Comparison of ENCODE assay signal across 12 cellular contexts in the genomic region with DNA sequence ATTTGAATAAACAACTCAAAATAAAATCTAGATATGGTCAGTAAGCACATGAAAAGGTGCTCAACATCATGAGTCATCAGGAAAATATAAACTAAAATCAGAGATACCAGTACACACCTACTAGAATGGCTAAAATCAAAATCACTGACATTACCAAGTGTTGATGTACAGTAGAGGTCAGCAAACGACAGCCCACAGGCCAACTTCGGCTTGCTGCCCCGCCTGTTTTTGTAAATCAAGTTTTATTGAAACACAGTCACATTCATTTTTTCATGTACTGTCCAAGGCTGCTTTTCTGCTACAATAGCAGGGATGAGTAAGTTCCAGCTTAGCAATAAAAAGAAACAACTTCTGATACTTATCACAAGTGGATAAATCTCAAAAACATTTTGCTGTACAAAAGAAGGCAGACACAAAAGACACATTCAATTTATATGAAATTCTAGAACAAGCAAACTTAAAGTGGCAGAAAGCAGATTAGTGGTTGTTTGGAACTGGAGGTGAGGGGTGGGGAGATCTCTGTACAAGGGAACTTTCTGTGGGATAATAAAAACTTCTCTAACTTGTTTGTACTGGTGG. TPM values are rescaled to one million over a fixed set of nuclear protein-coding genes. Genes with fewer than 3 reads are reported as not detected.
DNase-seq lines count a peak whose midpoint lies in the region; ATAC-seq and TF ChIP-seq lines count a peak whose summit lies in the region.
"Had no signal": no experiment of that assay in that cellular context is flagged by ENCODE, and none has a peak within 500 bp of the region (broad histone marks: within the 10 kb centered on the region; RNA-seq: fewer than 3 reads in every experiment).

No MANE protein-coding gene starts in this region.

- ATAC-seq in SK-N-SH treated with all-trans-retinoic acid at 6 μM for 48 hours (peak; percentile 42), foreskin keratinocyte (no peak), GM19467 (IDR thresholded peaks at IDR 0.05; ENCODE audit: unreplicated experiment) (no peak)

- no peak overlapping the region for H3K4me3 ChIP-seq in testis
- H3K4me3 ChIP-seq: MG63, ovary had no signal

- TF ChIP-seq POLR2A in testis (IDR thresholded peaks at IDR 0.05), result no peak

- TF ChIP-seq CTCF in foreskin keratinocyte (conservative IDR thresholded peaks at IDR 0.05) (peak; percentile 56), testis (IDR thresholded peaks at IDR 0.05) (no peak)

- H3K36me3 Mint-ChIP-seq in activated T-cell treated with anti-CD3 and anti-CD28 coated beads, Interleukin-2, amount 50 U/mL, for 24 hours (ENCODE audit: low read depth), result peaks cover 25% of the 10 kb centered on the region

- H3K4me3 Mint-ChIP-seq in activated T-cell treated with anti-CD3 and anti-CD28 coated beads, Interleukin-2, amount 50 U/mL, for 24 hours, result no peak overlapping the region

- no peaks in the 10 kb centered on the region for H3K36me3 ChIP-seq in testis (ENCODE audit: low read depth, missing control alignments)
- H3K36me3 ChIP-seq: MG63, ovary had no signal

- H3K4me1 ChIP-seq in foreskin keratinocyte (peaks cover 12% of the 10 kb centered on the region), testis (peaks cover 4% of the 10 kb centered on the region)

- no peaks in the 10 kb centered on the region for H3K9me3 Mint-ChIP-seq in activated T-cell treated with anti-CD3 and anti-CD28 coated beads, Interleukin-2, amount 50 U/mL, for 24 hours

- no peaks in the 10 kb centered on the region for H3K27me3 Mint-ChIP-seq in activated T-cell treated with anti-CD3 and anti-CD28 coated beads, Interleukin-2, amount 50 U/mL, for 24 hours

- H3K27ac Mint-ChIP-seq in activated T-cell treated with anti-CD3 and anti-CD28 coated beads, Interleukin-2, amount 50 U/mL, for 24 hours, result peak overlapping the region; percentile 90

- H3K27ac ChIP-seq in foreskin keratinocyte, result no peak overlapping the region
- H3K27ac ChIP-seq in testis, result no peak overlapping the region
- H3K27ac ChIP-seq: ovary had no signal

- WGBS in testis, 2 donors, result 49 to 68% methylated on average over 3 of the region's 3 CpGs

- H3K27me3 ChIP-seq in foreskin keratinocyte, result no peaks in the 10 kb centered on the region
- H3K27me3 ChIP-seq in testis, result no peaks in the 10 kb centered on the region
- H3K27me3 ChIP-seq: MG63, ovary had no signal

- H3K4me1 Mint-ChIP-seq in activated T-cell treated with anti-CD3 and anti-CD28 coated beads, Interleukin-2, amount 50 U/mL, for 24 hours (ENCODE audit: low read depth), result peaks cover 56% of the 10 kb centered on the region

- intact Hi-C loops in testis (cut with DNase I; ENCODE audit: low total_unique reads), result no loop called here

- DNase-seq in activated T-cell treated with anti-CD3 and anti-CD28 coated beads, Interleukin-2, amount 50 U/mL, for 24 hours, result no peak
- no peak for DNase-seq in activated T-cell treated with anti-CD3 and anti-CD28 coated beads, Interleukin-2, amount 50 U/mL, for 1 hour
- DNase-seq in foreskin keratinocyte (peak in 1 of 2 donors; percentile 37), testis (peak; percentile 48), NCI-H146 (lab: John Stamatoyannopoulos, UW) (no peak), NCI-H2107 (lab: John Stamatoyannopoulos, UW) (no peak)
- DNase-seq: activated gamma-delta T cell treated with Interleukin-2 at 50 U/mL for 16 hours, MG63, NCI-H774, ovary had no signal

- H3K9me3 ChIP-seq in testis, result no peaks in the 10 kb centered on the region
- H3K9me3 ChIP-seq: MG63, ovary had no signal

TF ChIP-seq in SK-N-SH treated with all-trans-retinoic acid at 6 μM for 48 hours, 23 proteins besides CTCF, POLR2A, EP300 and RAD21 (continues in another document):
- TF ChIP-seq CSRNP3 (CRISPR knock-in tag; IDR thresholded peaks at IDR 0.05), result no peak
- TF ChIP-seq, protein P1, sequence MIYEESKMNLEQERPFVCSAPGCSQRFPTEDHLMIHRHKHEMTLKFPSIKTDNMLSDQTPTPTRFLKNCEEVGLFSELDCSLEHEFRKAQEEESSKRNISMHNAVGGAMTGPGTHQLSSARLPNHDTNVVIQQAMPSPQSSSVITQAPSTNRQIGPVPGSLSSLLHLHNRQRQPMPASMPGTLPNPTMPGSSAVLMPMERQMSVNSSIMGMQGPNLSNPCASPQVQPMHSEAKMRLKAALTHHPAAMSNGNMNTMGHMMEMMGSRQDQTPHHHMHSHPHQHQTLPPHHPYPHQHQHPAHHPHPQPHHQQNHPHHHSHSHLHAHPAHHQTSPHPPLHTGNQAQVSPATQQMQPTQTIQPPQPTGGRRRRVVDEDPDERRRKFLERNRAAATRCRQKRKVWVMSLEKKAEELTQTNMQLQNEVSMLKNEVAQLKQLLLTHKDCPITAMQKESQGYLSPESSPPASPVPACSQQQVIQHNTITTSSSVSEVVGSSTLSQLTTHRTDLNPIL (CRISPR knock-in tag; IDR thresholded peaks at IDR 0.05; ENCODE audit: low read depth), result no peak
- TF ChIP-seq, protein P2, sequence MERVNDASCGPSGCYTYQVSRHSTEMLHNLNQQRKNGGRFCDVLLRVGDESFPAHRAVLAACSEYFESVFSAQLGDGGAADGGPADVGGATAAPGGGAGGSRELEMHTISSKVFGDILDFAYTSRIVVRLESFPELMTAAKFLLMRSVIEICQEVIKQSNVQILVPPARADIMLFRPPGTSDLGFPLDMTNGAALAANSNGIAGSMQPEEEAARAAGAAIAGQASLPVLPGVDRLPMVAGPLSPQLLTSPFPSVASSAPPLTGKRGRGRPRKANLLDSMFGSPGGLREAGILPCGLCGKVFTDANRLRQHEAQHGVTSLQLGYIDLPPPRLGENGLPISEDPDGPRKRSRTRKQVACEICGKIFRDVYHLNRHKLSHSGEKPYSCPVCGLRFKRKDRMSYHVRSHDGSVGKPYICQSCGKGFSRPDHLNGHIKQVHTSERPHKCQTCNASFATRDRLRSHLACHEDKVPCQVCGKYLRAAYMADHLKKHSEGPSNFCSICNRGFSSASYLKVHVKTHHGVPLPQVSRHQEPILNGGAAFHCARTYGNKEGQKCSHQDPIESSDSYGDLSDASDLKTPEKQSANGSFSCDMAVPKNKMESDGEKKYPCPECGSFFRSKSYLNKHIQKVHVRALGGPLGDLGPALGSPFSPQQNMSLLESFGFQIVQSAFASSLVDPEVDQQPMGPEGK (CRISPR knock-in tag; IDR thresholded peaks at IDR 0.05; ENCODE audit: borderline replicate concordance), result no peak
- no peak for TF ChIP-seq ISL1 (CRISPR knock-in tag; IDR thresholded peaks at IDR 0.05)
- TF ChIP-seq CSDC2 (CRISPR knock-in tag; IDR thresholded peaks at IDR 0.05), result no peak
- TF ChIP-seq ZNF70 (CRISPR knock-in tag; IDR thresholded peaks at IDR 0.05), result no peak
- TF ChIP-seq, protein P3, sequence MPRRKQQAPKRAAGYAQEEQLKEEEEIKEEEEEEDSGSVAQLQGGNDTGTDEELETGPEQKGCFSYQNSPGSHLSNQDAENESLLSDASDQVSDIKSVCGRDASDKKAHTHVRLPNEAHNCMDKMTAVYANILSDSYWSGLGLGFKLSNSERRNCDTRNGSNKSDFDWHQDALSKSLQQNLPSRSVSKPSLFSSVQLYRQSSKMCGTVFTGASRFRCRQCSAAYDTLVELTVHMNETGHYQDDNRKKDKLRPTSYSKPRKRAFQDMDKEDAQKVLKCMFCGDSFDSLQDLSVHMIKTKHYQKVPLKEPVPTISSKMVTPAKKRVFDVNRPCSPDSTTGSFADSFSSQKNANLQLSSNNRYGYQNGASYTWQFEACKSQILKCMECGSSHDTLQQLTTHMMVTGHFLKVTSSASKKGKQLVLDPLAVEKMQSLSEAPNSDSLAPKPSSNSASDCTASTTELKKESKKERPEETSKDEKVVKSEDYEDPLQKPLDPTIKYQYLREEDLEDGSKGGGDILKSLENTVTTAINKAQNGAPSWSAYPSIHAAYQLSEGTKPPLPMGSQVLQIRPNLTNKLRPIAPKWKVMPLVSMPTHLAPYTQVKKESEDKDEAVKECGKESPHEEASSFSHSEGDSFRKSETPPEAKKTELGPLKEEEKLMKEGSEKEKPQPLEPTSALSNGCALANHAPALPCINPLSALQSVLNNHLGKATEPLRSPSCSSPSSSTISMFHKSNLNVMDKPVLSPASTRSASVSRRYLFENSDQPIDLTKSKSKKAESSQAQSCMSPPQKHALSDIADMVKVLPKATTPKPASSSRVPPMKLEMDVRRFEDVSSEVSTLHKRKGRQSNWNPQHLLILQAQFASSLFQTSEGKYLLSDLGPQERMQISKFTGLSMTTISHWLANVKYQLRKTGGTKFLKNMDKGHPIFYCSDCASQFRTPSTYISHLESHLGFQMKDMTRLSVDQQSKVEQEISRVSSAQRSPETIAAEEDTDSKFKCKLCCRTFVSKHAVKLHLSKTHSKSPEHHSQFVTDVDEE (CRISPR knock-in tag; IDR thresholded peaks at IDR 0.05), result no peak
- no peak for TF ChIP-seq POU6F1 (CRISPR knock-in tag; IDR thresholded peaks at IDR 0.05; ENCODE audit: borderline replicate concordance, low read depth)

RNA-seq across cellular contexts. Expression of gene TRAK2, which starts 32.1 kb away (rescaled TPM):
- total RNA-seq in foreskin keratinocyte (11.7 and 12.5 TPM in 2 replicates), testis (10 to 100 TPM; 15.7 to 16.7 TPM)
- polyA plus RNA-seq in foreskin keratinocyte (2.8 and 3.2 TPM in 2 replicates), testis (ENCODE audit: insufficient read depth, low read depth, low replicate concordance) (13.7 TPM)

RNA-seq across cellular contexts. Expression of gene STRADB, which starts 32.4 kb away (rescaled TPM):
- total RNA-seq in foreskin keratinocyte (19.0 and 19.7 TPM in 2 replicates), testis (10 to 100 TPM; 30.5 to 33.2 TPM)
- polyA plus RNA-seq in foreskin keratinocyte (11.8 and 15.4 TPM in 2 replicates), testis (ENCODE audit: insufficient read depth, low read depth, low replicate concordance) (29.9 TPM)
